9 cellular contexts compared by ENCODE assay signal in genomic region chr19:51546650-51547396, GRCh38. TPM values are rescaled to one million over a fixed set of nuclear protein-coding genes. Genes with fewer than 3 reads are reported as not detected.
DNase-seq lines count a peak whose midpoint lies in the region; TF ChIP-seq lines count a peak whose summit lies in the region.
"Had no signal": no experiment of that assay in that cellular context is flagged by ENCODE, and none has a peak within 500 bp of the region (broad histone marks: within the 10 kb centered on the region; RNA-seq: fewer than 3 reads in every experiment).

No MANE protein-coding gene starts in this region.

- H3K27ac Mint-ChIP-seq in nephron progenitor cell, result no peak overlapping the region
- H3K27ac Mint-ChIP-seq: WTC11 had no signal

- DNase-seq in Daoy (ENCODE audit: low read depth), result peak; percentile 94
- peak; percentile 95 for DNase-seq in Jurkat, Clone E6-1 (ENCODE audit: low read depth, low spot score)
- DNase-seq in NCI-H2029 (lab: John Stamatoyannopoulos, UW), result no peak
- DNase-seq in nephron progenitor cell, result no peak
- DNase-seq in A673 (ENCODE audit: low spot score), result no peak
- DNase-seq: substantia nigra had no signal

- WGBS in mesodermal cell (ENCODE audit: insufficient coverage in 2 of 2), 2 experiments, result 48 to 78% methylated on average over 4 to 7 of the region's 10 CpGs

- H3K27me3 Mint-ChIP-seq in nephron progenitor cell (ENCODE audit: low read depth, poor library complexity), result peaks cover 10% of the 10 kb centered on the region

- no peak for TF ChIP-seq CTCF in VCaP (conservative IDR thresholded peaks at IDR 0.05)
- no peak for TF ChIP-seq CTCF in nephron progenitor cell (IDR thresholded peaks at IDR 0.05)
- no peak for TF ChIP-seq CTCF in A673 (conservative IDR thresholded peaks at IDR 0.05; ENCODE audit: low read depth, low read length)

- intact Hi-C loops in A673 (cut with micrococcal nuclease; ENCODE audit: unreplicated experiment), result no loop called here

- POLR2A ChIA-PET in A673 (lab: Charles Lee; ENCODE audit: low non-redundant PET), result no interaction called here

- H3K27me3 ChIP-seq in A673 (replicated peaks; ENCODE audit: insufficient read depth, low read depth, low read length, poor library complexity), result peaks cover 81% of the 10 kb centered on the region

- H3K4me3 Mint-ChIP-seq in nephron progenitor cell, result no peak overlapping the region
- H3K4me3 Mint-ChIP-seq: WTC11 had no signal

- H3K4me1 Mint-ChIP-seq in nephron progenitor cell, result no peaks in the 10 kb centered on the region

- H3K9me3 ChIP-seq in mesodermal cell (ENCODE audit: control insufficient read depth, low read length), result no peaks in the 10 kb centered on the region
- H3K9me3 ChIP-seq in A673 (ENCODE audit: low read depth, low read length, poor library complexity, severe bottlenecking), result no peaks in the 10 kb centered on the region

- no peaks in the 10 kb centered on the region for H3K36me3 ChIP-seq in mesodermal cell (ENCODE audit: control insufficient read depth, insufficient read depth, low read length)
- H3K36me3 ChIP-seq in A673 (ENCODE audit: insufficient read depth, low read length, poor library complexity, severe bottlenecking), result no peaks in the 10 kb centered on the region

- H3K36me3 Mint-ChIP-seq in nephron progenitor cell (ENCODE audit: low read depth), result no peaks in the 10 kb centered on the region
- H3K36me3 Mint-ChIP-seq: WTC11 had no signal

- H3K9me3 Mint-ChIP-seq in nephron progenitor cell, result peaks cover 73% of the 10 kb centered on the region

- H3K4me1 ChIP-seq in mesodermal cell (ENCODE audit: control insufficient read depth, insufficient read depth, low read length, poor library complexity, severe bottlenecking) (peaks cover 53% of the 10 kb centered on the region), A673 (ENCODE audit: insufficient read depth, low read length, poor library complexity, severe bottlenecking) (no peaks in the 10 kb centered on the region)

- CTCF ChIA-PET in A673 (lab: Charles Lee), result no interaction called here

- peak overlapping the region; percentile 82 for H3K27ac ChIP-seq in VCaP
- H3K27ac ChIP-seq in mesodermal cell (ENCODE audit: low read depth, low read length, severe bottlenecking), result peak overlapping the region; percentile 93
- H3K27ac ChIP-seq in A673 (ENCODE audit: low read depth, low read length, poor library complexity, severe bottlenecking), result no peak overlapping the region

- peak overlapping the region; percentile 35 for H3K4me3 ChIP-seq in Jurkat, Clone E6-1 (ENCODE audit: low read length)
- H3K4me3 ChIP-seq in mesodermal cell (ENCODE audit: extremely low read depth, insufficient read depth, low read length, poor library complexity, severe bottlenecking) (peak overlapping the region; percentile 11), A673 (ENCODE audit: low read depth, low read length, poor library complexity, severe bottlenecking) (no peak overlapping the region)

- BruUV-seq in A673 (replicated peaks; lab: Mats Ljungman, UMichigan), result no TSS peak

RNA-seq across cellular contexts. Expression of gene SIGLEC6, which starts 15.4 kb away (rescaled TPM):
- 0.63 TPM in 1 of 2 replicates, not detected in the other for total RNA-seq in Daoy (2014; rRNA removed; shearing (Covaris generic))
- 1.1 TPM for polyA plus RNA-seq in Jurkat, Clone E6-1 (2012; ENCODE audit: insufficient read depth, insufficient read length)
- polyA plus RNA-seq in mesodermal cell (2013, experiment 1 of 2), result 0.22 TPM
- not detected for polyA plus RNA-seq in mesodermal cell (2013, experiment 2 of 2)
- not detected in 2 replicates for total RNA-seq in A673 (2021)

RNA-seq across cellular contexts. Expression of gene ZNF175, which starts 24.3 kb away (rescaled TPM):
- 2.0 and 4.5 TPM in 2 replicates for total RNA-seq in Daoy (2014; rRNA removed; shearing (Covaris generic))
- 15.6 TPM for polyA plus RNA-seq in Jurkat, Clone E6-1 (2012; ENCODE audit: insufficient read depth, insufficient read length)
- 11.2 TPM for polyA plus RNA-seq in mesodermal cell (2013, experiment 1 of 2)
- polyA plus RNA-seq in mesodermal cell (2013, experiment 2 of 2), result 9.0 TPM
- total RNA-seq in A673 (2021), result 10.4 and 15.1 TPM in 2 replicates

RNA-seq across cellular contexts. Expression of gene SIGLEC12, which starts 45.2 kb away (rescaled TPM):
- total RNA-seq in Daoy (2014; rRNA removed; shearing (Covaris generic)), result not detected in 2 replicates
- not detected for polyA plus RNA-seq in Jurkat, Clone E6-1 (2012; ENCODE audit: insufficient read depth, insufficient read length)
- polyA plus RNA-seq in mesodermal cell (2013, experiment 1 of 2), result not detected
- polyA plus RNA-seq in mesodermal cell (2013, experiment 2 of 2), result not detected
- not detected in 2 replicates for total RNA-seq in A673 (2021)
- total RNA-seq: WTC11 had no signal

Comparison
In these comparisons a context has a peak if more than half of its experiments do, and no peak if none do; other contexts are left out.
1. DNase-seq: peak in Daoy (single experiment) and Jurkat, Clone E6-1 (single experiment); none in NCI-H2029 (single experiment), nephron progenitor cell (single experiment) and A673 (single experiment).